22 cellular contexts compared by ENCODE assay signal in genomic region chr6:98027898-98028297, GRCh38.
A peak's percentile ranks its signal among the peaks of the same experiment; 100 is the strongest.
DNase-seq lines count a peak whose midpoint lies in the region; ATAC-seq, FAIRE-seq and TF ChIP-seq lines count a peak whose summit lies in the region.
"Had no signal": no experiment of that assay in that cellular context is flagged by ENCODE, and none has a peak within 500 bp of the region (broad histone marks: within the 10 kb centered on the region; RNA-seq: fewer than 3 reads in every experiment).

No MANE protein-coding gene starts in this region.

- FAIRE-seq in HepG2 (lab: Jason Lieb, UNC) (no peak), GM12891 (lab: Jason Lieb, UNC) (no peak)
- FAIRE-seq: G401.6, GM12892, GM18507 had no signal

- no peak overlapping the region for H2BK15ac ChIP-seq in IMR-90 (ENCODE audit: low read depth, low read length)

- no peak overlapping the region for H3K23ac ChIP-seq in IMR-90 (ENCODE audit: low read depth, low read length)

- H3K14ac ChIP-seq in IMR-90 (replicated peaks; ENCODE audit: low read depth, low read length) = no peak overlapping the region

- H3K36me3 ChIP-seq in HepG2 (replicated peaks in 1 of 2; ENCODE audit: control insufficient read depth in 1 of 2, insufficient read depth in 2 of 2, low read length in 2 of 2) (no peaks in the 10 kb centered on the region), right lobe of liver (no peaks in the 10 kb centered on the region), IMR-90 (ENCODE audit: control insufficient read depth, insufficient read depth, low read length) (no peaks in the 10 kb centered on the region)
- H3K36me3 ChIP-seq: BE2C, BLaER1 had no signal

- no peaks in the 10 kb centered on the region for H3K79me1 ChIP-seq in IMR-90 (ENCODE audit: low read depth in 1 of 2, low read length in 2 of 2)

- H3K9me3 ChIP-seq in HepG2 (ENCODE audit: low read length) (no peaks in the 10 kb centered on the region), right lobe of liver (no peaks in the 10 kb centered on the region), IMR-90 (ENCODE audit: control insufficient read depth, insufficient read depth, low read length) (no peaks in the 10 kb centered on the region)
- H3K9me3 ChIP-seq: BE2C, BLaER1 had no signal

- H3K4me2 ChIP-seq in HepG2 (ENCODE audit: low read depth, low read length) (no peak overlapping the region), IMR-90 (ENCODE audit: low read depth, low read length) (no peak overlapping the region)
- H3K4me2 ChIP-seq: BLaER1 had no signal

- no peak overlapping the region for H2BK120ac ChIP-seq in IMR-90 (ENCODE audit: low read depth, low read length)

- H3K27me3 ChIP-seq in HepG2 (ENCODE audit: control insufficient read depth in 1 of 2, insufficient read depth in 2 of 2, low read length in 2 of 2) (no peaks in the 10 kb centered on the region; a peak in 1 of 5 replicates), right lobe of liver (no peaks in the 10 kb centered on the region), IMR-90 (ENCODE audit: control insufficient read depth, insufficient read depth, low read length) (no peaks in the 10 kb centered on the region)
- H3K27me3 ChIP-seq: BE2C, BLaER1 had no signal

- no peak overlapping the region for H2AFZ ChIP-seq in HepG2 (ENCODE audit: low read length)
- no peak overlapping the region for H2AFZ ChIP-seq in IMR-90 (replicated peaks; ENCODE audit: low read length, poor library complexity)

- H3K4me3 ChIP-seq in HepG2 (replicated peaks in 1 of 3; ENCODE audit: insufficient read depth in 1 of 3, low read depth in 2 of 3, low read length in 3 of 3) (no peak overlapping the region), right lobe of liver (no peak overlapping the region), IMR-90 (ENCODE audit: insufficient read depth, low read depth, low read length) (no peak overlapping the region)
- H3K4me3 ChIP-seq: BLaER1 had no signal

- H3K18ac ChIP-seq in IMR-90 (ENCODE audit: low read depth, low read length) = no peak overlapping the region

- H3K9ac ChIP-seq in HepG2 (ENCODE audit: insufficient read depth, low read depth, low read length) (no peak overlapping the region), IMR-90 (ENCODE audit: low read depth, low read length) (no peak overlapping the region)
- H3K9ac ChIP-seq: BLaER1 had no signal

- POLR2A ChIA-PET in HepG2 (lab: Yijun Ruan, JAX) (no interaction called here), IMR-90 (lab: Charles Lee; ENCODE audit: unreplicated experiment) (no interaction called here)

- no peak overlapping the region for H4K5ac ChIP-seq in IMR-90 (ENCODE audit: low read depth, low read length)

- no peak for ATAC-seq in HepG2
- no peak for ATAC-seq in right lobe of liver
- ATAC-seq in IMR-90 (ENCODE audit: low read depth) = no peak

- no peaks in the 10 kb centered on the region for H3K79me2 ChIP-seq in HepG2 (ENCODE audit: insufficient read depth, low read length)

- TF ChIP-seq EP300 in HepG2 (IDR thresholded peaks at IDR 0.05; ENCODE audit: low read depth in 2 of 2, low read length in 2 of 2) (no peak), HepG2 (CRISPR knock-in tag; IDR thresholded peaks at IDR 0.05; ENCODE audit: borderline replicate concordance) (no peak)

- no peak overlapping the region for H3K4ac ChIP-seq in IMR-90 (ENCODE audit: low read depth, low read length)

- TF ChIP-seq CTCF in HepG2 (CRISPR knock-in tag; IDR thresholded peaks at IDR 0.05) (no peak), right lobe of liver (IDR thresholded peaks at IDR 0.05) (no peak), IMR-90 (conservative IDR thresholded peaks at IDR 0.05; ENCODE audit: low read depth, low read length) (no peak)

- H2BK20ac ChIP-seq in IMR-90 (ENCODE audit: low read depth, low read length) = no peak overlapping the region

- dilution Hi-C loops in IMR-90 (cut with HindIII; ENCODE audit: low sequenced_read_pairs, unreplicated experiment) = no loop called here

- 0% methylated on average over 2 of the region's 2 CpGs for WGBS in HepG2 (ENCODE audit: low lambda C conversion rate)
- WGBS in right lobe of liver (ENCODE audit: insufficient coverage, low coverage, low lambda C conversion rate, missing lambda C conversion rate) = 24% methylated on average over 2 of the region's 2 CpGs
- no CpG with 5 or more reads among the region's 2 CpGs for WGBS in IMR-90 (ENCODE audit: extremely low coverage in 2 of 2, insufficient read length in 1 of 2), 2 experiments

- in situ Hi-C loops in HepG2 (cut with HindIII; ENCODE audit: extremely low pct_ligation_motif_present, low pct_unique_long_range_greater_than_20kb) (loop anchor here (25.0 kb wide), 1 partner anchor 809 kb away; the partner anchor contains the start of gene POU3F2), IMR-90 (cut with MboI; ENCODE audit: low sequenced_read_pairs) (no loop called here)

- H2AK5ac ChIP-seq in IMR-90 (ENCODE audit: low read depth, low read length) = no peak overlapping the region

- DNase-seq in HepG2 (ENCODE audit: low spot score) (no peak), right lobe of liver (no peak), IMR-90 (no peak), putamen (ENCODE audit: low spot score) (no peak), GM12891 (ENCODE audit: insufficient read length, low spot score) (no peak)
- DNase-seq: ACHN; BE2C; C1 segment of cervical spinal cord; CD4-positive, alpha-beta memory T cell; CD4-positive, CD25-positive, alpha-beta regulatory T cell; CD8-positive, alpha-beta memory T cell; COR-L47; DMS 273 treated with DMSO at 0.1 percent for 48 hours; DMS153; DMS53; DMS79; GF-D8 had no signal

- no peak for TF ChIP-seq POLR2A in HepG2 (IDR thresholded peaks at IDR 0.05; ENCODE audit: insufficient read depth in 1 of 2, low read depth in 2 of 2, low read length in 2 of 2)
- no peak for TF ChIP-seq POLR2A in right lobe of liver (IDR thresholded peaks at IDR 0.05)
- TF ChIP-seq POLR2A in IMR-90 (IDR thresholded peaks at IDR 0.05; ENCODE audit: low read depth, low read length) = no peak
- no peak for TF ChIP-seq POLR2A in GM12891 (IDR thresholded peaks at IDR 0.05; ENCODE audit: low read depth, low read length)

- H3K56ac ChIP-seq in IMR-90 (ENCODE audit: extremely low read depth, insufficient read depth, low read length) = no peak overlapping the region

- H3K27ac ChIP-seq in HepG2 (ENCODE audit: extremely low read length, insufficient read depth, low read length) = no peak overlapping the region
- H3K27ac ChIP-seq in right lobe of liver = no peak overlapping the region
- H3K27ac ChIP-seq in IMR-90 (ENCODE audit: insufficient read depth, low read length) = no peak overlapping the region
- H3K27ac ChIP-seq: 22Rv1, BLaER1 had no signal

- TF ChIP-seq RAD21 in HepG2 (CRISPR knock-in tag; IDR thresholded peaks at IDR 0.05) (no peak), IMR-90 (IDR thresholded peaks at IDR 0.05; ENCODE audit: low read length) (no peak)

- no peak overlapping the region for H2BK5ac ChIP-seq in IMR-90 (ENCODE audit: low read depth, low read length, poor library complexity, severe bottlenecking)

- H4K20me1 ChIP-seq in HepG2 (ENCODE audit: insufficient read depth, low read length) (no peaks in the 10 kb centered on the region), IMR-90 (ENCODE audit: insufficient read depth, low read length) (no peaks in the 10 kb centered on the region)
- H4K20me1 ChIP-seq: BLaER1 had no signal

- H3K9me1 ChIP-seq in IMR-90 (ENCODE audit: insufficient read depth, low read length) = no peaks in the 10 kb centered on the region

- no peak overlapping the region for H4K8ac ChIP-seq in IMR-90 (ENCODE audit: low read depth in 2 of 2, low read length in 2 of 2)

- H3K4me1 ChIP-seq in HepG2 (ENCODE audit: insufficient read depth, low read length) (no peaks in the 10 kb centered on the region), right lobe of liver (no peaks in the 10 kb centered on the region), IMR-90 (ENCODE audit: control insufficient read depth, insufficient read depth, low read length) (no peaks in the 10 kb centered on the region)
- H3K4me1 ChIP-seq: BE2C had no signal

- BruUV-seq in HepG2 (replicated peaks; lab: Mats Ljungman, UMichigan) (no TSS peak), IMR-90 (replicated peaks; lab: Mats Ljungman, UMichigan) (no TSS peak)

- no peak overlapping the region for H4K91ac ChIP-seq in IMR-90 (ENCODE audit: insufficient read depth, low read depth, low read length)

- CTCF ChIA-PET in HepG2 (lab: Yijun Ruan, JAX; ENCODE audit: low intra/inter-chr PET ratio, low total read pairs) = no interaction called here
- CTCF ChIA-PET in IMR-90 (lab: Yijun Ruan, JAX) = no interaction called here

- H2AK9ac ChIP-seq in IMR-90 (replicated peaks; ENCODE audit: low read depth, low read length, poor library complexity) = no peak overlapping the region

- intact Hi-C loops in HepG2 (cut with micrococcal nuclease; ENCODE audit: unreplicated experiment) (no loop called here), right lobe of liver (cut with DNase I) (no loop called here), IMR-90 (cut with micrococcal nuclease) (no loop called here)

TF ChIP-seq in HepG2, 621 proteins besides CTCF, POLR2A, EP300 and RAD21 (continues in another document):
- TF ChIP-seq MAFF (IDR thresholded peaks at IDR 0.05; ENCODE audit: low read depth, low read length) (peak; percentile 59; the same call in 1 of the 2 replicates), ZNF441 (CRISPR knock-in tag; IDR thresholded peaks at IDR 0.05; ENCODE audit: borderline replicate concordance) (no peak)

TF ChIP-seq in IMR-90, 13 proteins besides CTCF, POLR2A, EP300 and RAD21:
- TF ChIP-seq SMC3 (IDR thresholded peaks at IDR 0.05; ENCODE audit: low read depth, low read length) (no peak), MAFK (IDR thresholded peaks at IDR 0.05; ENCODE audit: low read depth, low read length) (peak; percentile 28; the same call in 1 of the 2 replicates)

TF ChIP-seq in GM12891, 5 proteins besides CTCF, POLR2A, EP300 and RAD21:
- TF ChIP-seq TAF1 (IDR thresholded peaks at IDR 0.05; ENCODE audit: low read depth, low read length) = no peak
- TF ChIP-seq POLR2AphosphoS5 (IDR thresholded peaks at IDR 0.05; ENCODE audit: low read depth, low read length) = no peak
- TF ChIP-seq SPI1 (IDR thresholded peaks at IDR 0.05; ENCODE audit: low read depth, low read length) = no peak
- TF ChIP-seq POU2F2 (IDR thresholded peaks at IDR 0.05; ENCODE audit: low read depth, low read length) = no peak
- no peak for TF ChIP-seq PAX5 (IDR thresholded peaks at IDR 0.05; ENCODE audit: insufficient read depth, low read length, severe bottlenecking)
